ENCODE assay signal across 1 cellular context in the genomic region with DNA sequence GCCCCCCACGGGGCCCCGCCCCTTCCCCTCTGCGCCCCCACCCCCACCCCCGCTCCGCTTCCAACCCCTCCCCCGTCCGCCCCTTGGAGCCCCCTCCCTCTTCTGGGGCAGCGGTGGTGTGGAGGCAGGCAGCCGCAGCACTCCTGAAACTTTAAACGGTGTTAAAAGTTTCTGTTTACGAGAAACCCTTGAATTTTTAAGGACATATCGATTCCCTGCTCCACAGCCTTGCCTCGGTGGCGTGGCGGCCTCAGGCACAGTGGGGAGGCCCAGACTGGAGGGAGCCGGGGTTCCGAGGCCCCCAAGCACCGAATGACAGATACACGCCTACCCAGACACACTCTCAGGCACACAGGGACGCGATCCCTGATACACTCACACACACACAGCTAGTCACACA.
TF ChIP-seq lines count a peak whose summit lies in the region.

No MANE protein-coding gene starts in this region.

TF ChIP-seq in IMR-90, 13 proteins besides CTCF, POLR2A, EP300 and RAD21:
- TF ChIP-seq NFE2L2 (IDR thresholded peaks at IDR 0.05; ENCODE audit: low read depth, low read length): no peak
